In the genomic region with DNA sequence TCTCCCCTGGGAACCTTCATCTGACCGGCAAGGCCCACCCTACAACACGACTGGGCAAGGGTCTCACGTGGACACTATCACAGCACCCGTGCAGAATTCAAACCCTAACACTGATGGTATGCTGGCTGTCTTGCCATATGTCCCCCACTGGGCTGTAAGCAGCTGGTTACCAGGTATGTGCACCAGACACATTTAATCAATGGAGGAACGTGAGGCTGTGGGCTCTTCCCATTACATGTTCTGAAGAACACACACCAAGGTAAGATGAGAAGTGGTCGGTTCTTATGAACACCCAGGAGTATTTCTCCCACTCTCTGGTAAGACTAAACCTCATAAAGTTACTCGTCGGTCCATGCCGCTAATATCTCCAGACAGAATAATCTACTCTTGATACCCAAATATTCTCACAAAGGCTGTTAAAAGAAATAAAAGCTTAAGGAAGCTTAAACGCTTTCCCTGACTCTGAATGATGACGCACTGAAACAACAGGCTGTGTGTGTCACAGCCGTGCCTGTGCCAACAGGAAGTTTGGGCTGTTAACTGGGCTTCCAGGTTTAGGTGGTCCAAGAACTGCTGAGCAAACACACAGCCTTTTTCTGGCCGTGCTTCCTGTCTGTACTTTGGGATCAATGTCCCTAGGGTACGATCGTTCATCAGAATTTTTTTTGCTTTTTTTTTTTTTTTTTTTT, we compare ENCODE assay signal across 1 cellular context.
TF ChIP-seq lines count a peak whose summit lies in the region.

No MANE protein-coding gene starts in this region.

TF ChIP-seq in HepG2, 621 proteins besides CTCF, POLR2A, EP300 and RAD21 (continued from another document):
- TF ChIP-seq ZNF713 (CRISPR knock-in tag; IDR thresholded peaks at IDR 0.05) (0 out of 2 replicates have a peak, but pooled peaks have one; percentile 62), SP2 (CRISPR knock-in tag; IDR thresholded peaks at IDR 0.05) (no peak), WIZ (CRISPR knock-in tag; IDR thresholded peaks at IDR 0.05) (no peak), KLF11 (CRISPR knock-in tag; IDR thresholded peaks at IDR 0.05) (no peak), GABPA (IDR thresholded peaks at IDR 0.05; ENCODE audit: low read depth, low read length) (no peak), GABPA (CRISPR knock-in tag; IDR thresholded peaks at IDR 0.05; ENCODE audit: low read depth) (peak; percentile 42; the same call in 1 of the 2 replicates), ELF3 (CRISPR knock-in tag; IDR thresholded peaks at IDR 0.05) (peak; percentile 92), ZBTB38 (CRISPR knock-in tag; IDR thresholded peaks at IDR 0.05) (peak; percentile 94)
- TF ChIP-seq, protein P1, sequence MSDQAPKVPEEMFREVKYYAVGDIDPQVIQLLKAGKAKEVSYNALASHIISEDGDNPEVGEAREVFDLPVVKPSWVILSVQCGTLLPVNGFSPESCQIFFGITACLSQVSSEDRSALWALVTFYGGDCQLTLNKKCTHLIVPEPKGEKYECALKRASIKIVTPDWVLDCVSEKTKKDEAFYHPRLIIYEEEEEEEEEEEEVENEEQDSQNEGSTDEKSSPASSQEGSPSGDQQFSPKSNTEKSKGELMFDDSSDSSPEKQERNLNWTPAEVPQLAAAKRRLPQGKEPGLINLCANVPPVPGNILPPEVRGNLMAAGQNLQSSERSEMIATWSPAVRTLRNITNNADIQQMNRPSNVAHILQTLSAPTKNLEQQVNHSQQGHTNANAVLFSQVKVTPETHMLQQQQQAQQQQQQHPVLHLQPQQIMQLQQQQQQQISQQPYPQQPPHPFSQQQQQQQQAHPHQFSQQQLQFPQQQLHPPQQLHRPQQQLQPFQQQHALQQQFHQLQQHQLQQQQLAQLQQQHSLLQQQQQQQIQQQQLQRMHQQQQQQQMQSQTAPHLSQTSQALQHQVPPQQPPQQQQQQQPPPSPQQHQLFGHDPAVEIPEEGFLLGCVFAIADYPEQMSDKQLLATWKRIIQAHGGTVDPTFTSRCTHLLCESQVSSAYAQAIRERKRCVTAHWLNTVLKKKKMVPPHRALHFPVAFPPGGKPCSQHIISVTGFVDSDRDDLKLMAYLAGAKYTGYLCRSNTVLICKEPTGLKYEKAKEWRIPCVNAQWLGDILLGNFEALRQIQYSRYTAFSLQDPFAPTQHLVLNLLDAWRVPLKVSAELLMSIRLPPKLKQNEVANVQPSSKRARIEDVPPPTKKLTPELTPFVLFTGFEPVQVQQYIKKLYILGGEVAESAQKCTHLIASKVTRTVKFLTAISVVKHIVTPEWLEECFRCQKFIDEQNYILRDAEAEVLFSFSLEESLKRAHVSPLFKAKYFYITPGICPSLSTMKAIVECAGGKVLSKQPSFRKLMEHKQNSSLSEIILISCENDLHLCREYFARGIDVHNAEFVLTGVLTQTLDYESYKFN (CRISPR knock-in tag; conservative IDR thresholded peaks at IDR 0.05): peak; percentile 70
